8 cellular contexts compared by ENCODE assay signal in genomic region chr22:41688365-41689211, GRCh38. TPM values are rescaled to one million over a fixed set of nuclear protein-coding genes. Genes with fewer than 3 reads are reported as not detected.
DNase-seq lines count a peak whose midpoint lies in the region; ATAC-seq, FAIRE-seq and TF ChIP-seq lines count a peak whose summit lies in the region.

SNU13 (minus strand) TSS chr22:41688867; CDS start chr22:41688796, 71 bp downstream.

- H3K27me3 ChIP-seq in endothelial cell of umbilical vein (ENCODE audit: control insufficient read depth in 2 of 2, insufficient read depth in 2 of 2, low read length in 2 of 2), result no peaks in the 10 kb centered on the region

- peak; percentile 71 for DNase-seq in DMS 273 treated with DMSO at 0.1 percent for 48 hours (lab: John Stamatoyannopoulos, UW)
- DNase-seq in HuH-7.5 (ENCODE audit: low spot score), result peak; percentile 82
- peak; percentile 94 for DNase-seq in OCI-M1 (lab: John Stamatoyannopoulos, UW)
- peak; percentile 85 for DNase-seq in activated T-cell treated with anti-CD3 and anti-CD28 coated beads for 1 hour (ENCODE audit: low read depth)
- DNase-seq in endothelial cell of umbilical vein (ENCODE audit: low read depth, low spot score), result peak; percentile 95
- DNase-seq in middle frontal gyrus (ENCODE audit: extremely low spot score, low spot score), result peak; percentile 88
- DNase-seq in stimulated activated CD8-positive, alpha-beta memory T cell treated with anti-CD3 and anti-CD28 coated beads, Interleukin-2, amount 100 ng/mL, for 1 hour (ENCODE audit: low read depth in 2 of 2), result peak; percentile 85 to 86

- no peaks in the 10 kb centered on the region for H4K20me1 ChIP-seq in endothelial cell of umbilical vein (replicated peaks; ENCODE audit: control insufficient read depth, extremely low read depth, insufficient read depth, low read length)

- peak within 1 kb of the TSS; percentile 87 for H3K9ac ChIP-seq in endothelial cell of umbilical vein (replicated peaks; ENCODE audit: extremely low read depth, insufficient read depth, low read length)

- no peaks in the 10 kb centered on the region for H3K9me1 ChIP-seq in endothelial cell of umbilical vein (replicated peaks; ENCODE audit: control insufficient read depth, extremely low read depth, insufficient read depth, low read length)

- no peak for TF ChIP-seq CTCF in endothelial cell of umbilical vein (IDR thresholded peaks at IDR 0.05; ENCODE audit: extremely low read depth in 1 of 2, insufficient read depth in 1 of 2, low read depth in 1 of 2, low read length in 2 of 2)

- no peaks in the 10 kb centered on the region for H3K36me3 ChIP-seq in endothelial cell of umbilical vein (ENCODE audit: control insufficient read depth in 2 of 2, extremely low read depth in 1 of 2, insufficient read depth in 2 of 2, low read length in 2 of 2)

- peak; percentile 97 for FAIRE-seq in endothelial cell of umbilical vein (lab: Jason Lieb, UNC)

- dilution Hi-C loops in endothelial cell of umbilical vein (cut with MboI; ENCODE audit: extremely low pct_ligation_motif_present, low sequenced_read_pairs), result no loop called here

- H3K79me2 ChIP-seq in endothelial cell of umbilical vein (ENCODE audit: control insufficient read depth, insufficient read depth, low read length), result peaks cover 46% of the 10 kb centered on the region

- peak within 1 kb of the TSS; percentile 59 to 76 (median 67) for H3K4me3 ChIP-seq in endothelial cell of umbilical vein (replicated peaks in 1 of 3; ENCODE audit: insufficient read depth in 1 of 3, low read depth in 1 of 3, low read length in 3 of 3)

- no peaks in the 10 kb centered on the region for H3K9me3 ChIP-seq in endothelial cell of umbilical vein (replicated peaks; ENCODE audit: control insufficient read depth, insufficient read depth, low read length)

- H3K4me1 ChIP-seq in endothelial cell of umbilical vein (ENCODE audit: control insufficient read depth, extremely low read depth, insufficient read depth, low read length), result peaks cover 9% of the 10 kb centered on the region

- TSS peak; percentile 59 for BruUV-seq in endothelial cell of umbilical vein (replicated peaks; lab: Mats Ljungman, UMichigan)

- CTCF ChIA-PET in endothelial cell of umbilical vein (lab: Charles Lee), result interaction anchor here (1.2 to 3.2 kb wide), 4 partner anchors 9 to 258 kb away, joined by 3 to 31 read pairs (median 18); partner anchors contain the start of gene CENPM

- peak within 1 kb of the TSS; percentile 92 for H3K27ac ChIP-seq in endothelial cell of umbilical vein (ENCODE audit: insufficient read depth, low read depth, low read length)

- ATAC-seq in GM21515 (IDR thresholded peaks at IDR 0.05; ENCODE audit: unreplicated experiment), result peak; percentile 84

- peak within 1 kb of the TSS; percentile 83 for H3K4me2 ChIP-seq in endothelial cell of umbilical vein (ENCODE audit: insufficient read depth, low read length)

- intact Hi-C loops in endothelial cell of umbilical vein (cut with micrococcal nuclease), result loop anchor here (1.0 kb wide), 1 partner anchor 22 kb away; no protein-coding TSS in a partner anchor

- peak; percentile 89 for TF ChIP-seq POLR2A in endothelial cell of umbilical vein (IDR thresholded peaks at IDR 0.05; ENCODE audit: low read depth, low read length)

- POLR2A ChIA-PET in endothelial cell of umbilical vein (lab: Charles Lee), result interaction anchor here (0.9 to 1.5 kb wide), 3 partner anchors 9 to 25 kb away, joined by 3 to 4 read pairs (median 3); no protein-coding TSS in a partner anchor

- H2AFZ ChIP-seq in endothelial cell of umbilical vein (ENCODE audit: low read depth, low read length), result peak within 1 kb of the TSS; percentile 82

TF ChIP-seq in endothelial cell of umbilical vein, 7 proteins besides CTCF, POLR2A, EP300 and RAD21:
- peak; percentile 70 for TF ChIP-seq POLR2AphosphoS5 (IDR thresholded peaks at IDR 0.05; ENCODE audit: insufficient read depth, low read depth, low read length)
- TF ChIP-seq GATA2 (IDR thresholded peaks at IDR 0.05; ENCODE audit: insufficient read depth, insufficient read length, low read depth, low read length), result no peak
- TF ChIP-seq EZH2 (IDR thresholded peaks at IDR 0.05; ENCODE audit: borderline replicate concordance, low read depth, low read length, severe bottlenecking), result no peak
- TF ChIP-seq FOS (IDR thresholded peaks at IDR 0.05; ENCODE audit: borderline replicate concordance, insufficient read depth, low read length), result peak; percentile 32
- peak; percentile 37 for TF ChIP-seq JUN (IDR thresholded peaks at IDR 0.05; ENCODE audit: borderline replicate concordance, insufficient read depth, insufficient read length, low read depth)
- TF ChIP-seq MAX (IDR thresholded peaks at IDR 0.05; ENCODE audit: insufficient read depth, insufficient read length), result peak; percentile 68
- peak; percentile 72 for TF ChIP-seq MYC (IDR thresholded peaks at IDR 0.05; ENCODE audit: low read depth, low read length)

RNA-seq across cellular contexts. Expression of gene SNU13, which starts in this region (rescaled TPM):
- 138 TPM in 2 replicates for total RNA-seq in endothelial cell of umbilical vein
- polyA plus RNA-seq in endothelial cell of umbilical vein, result 194 and 206 TPM in 2 replicates
- 238 and 250 TPM in 2 replicates for polyA plus RNA-seq in endothelial cell of umbilical vein (2011; cell fraction: cytosol; rRNA removed)
- polyA plus RNA-seq in endothelial cell of umbilical vein (2011; cell fraction: nucleus; rRNA removed), result 68.0 and 77.7 TPM in 2 replicates
- polyA plus RNA-seq in endothelial cell of umbilical vein (2012), result 123 and 128 TPM in 2 replicates
- polyA minus RNA-seq in endothelial cell of umbilical vein, result 98.3 and 109 TPM in 2 replicates
- 87.4 TPM for polyA minus RNA-seq in endothelial cell of umbilical vein (2011; cell fraction: cytosol; rRNA and poly(A)+ RNA removed)
- 22.5 and 25.4 TPM in 2 replicates for polyA minus RNA-seq in endothelial cell of umbilical vein (2011; cell fraction: nucleus; rRNA and poly(A)+ RNA removed)

Comparison
In these comparisons a context has a peak if more than half of its experiments do, and no peak if none do; other contexts are left out.
1. Peak in every context shown above with its lines: DNase-seq, ATAC-seq, H3K4me3 ChIP-seq and H3K27ac ChIP-seq.